Comparison of ENCODE assay signal across 6 cellular contexts in genomic region chr2:57229706-57230105, GRCh38.
A peak's percentile ranks its signal among the peaks of the same experiment; 100 is the strongest.
DNase-seq lines count a peak whose midpoint lies in the region; ATAC-seq and TF ChIP-seq lines count a peak whose summit lies in the region.
"Not testable (repeated sequence)": the region's sequence is repeated elsewhere in the genome, so short reads cannot be mapped to it uniquely, and the experiment has no call there.

No MANE protein-coding gene starts in this region.

- H3K27me3 Mint-ChIP-seq in activated CD4-positive, alpha-beta T cell treated with anti-CD3 and anti-CD28 coated beads for 36 hours; activated CD4-positive, alpha-beta T cell treated with anti-CD3 and anti-CD28 coated beads, Interleukin-2, amount 10 ng/mL, durations not matched to agents 24 days and 14 days; activated CD8-positive, alpha-beta T cell treated with anti-CD3 and anti-CD28 coated beads for 36 hours: not testable (repeated sequence)

- not testable (repeated sequence) for H3K4me3 Mint-ChIP-seq in activated CD4-positive, alpha-beta T cell treated with anti-CD3 and anti-CD28 coated beads for 36 hours; activated CD4-positive, alpha-beta T cell treated with anti-CD3 and anti-CD28 coated beads, Interleukin-2, amount 10 ng/mL, durations not matched to agents 24 days and 14 days; activated CD8-positive, alpha-beta T cell treated with anti-CD3 and anti-CD28 coated beads for 36 hours

- intact Hi-C loops in activated CD4-positive, alpha-beta T cell treated with anti-CD3 and anti-CD28 coated beads for 36 hours (cut with DNase I, micrococcal nuclease); activated CD4-positive, alpha-beta T cell treated with anti-CD3 and anti-CD28 coated beads, Interleukin-2, amount 10 ng/mL, durations not matched to agents 24 days and 14 days (cut with micrococcal nuclease); activated CD8-positive, alpha-beta T cell treated with anti-CD3 and anti-CD28 coated beads for 36 hours (cut with micrococcal nuclease): not testable (repeated sequence)

- not testable (repeated sequence) for H3K27ac Mint-ChIP-seq in activated CD4-positive, alpha-beta T cell treated with anti-CD3 and anti-CD28 coated beads for 36 hours; activated CD4-positive, alpha-beta T cell treated with anti-CD3 and anti-CD28 coated beads, Interleukin-2, amount 10 ng/mL, durations not matched to agents 24 days and 14 days; activated CD8-positive, alpha-beta T cell treated with anti-CD3 and anti-CD28 coated beads for 36 hours; activated naive CD4-positive, alpha-beta T cell treated with anti-CD3 and anti-CD28 coated beads, Interleukin-2, amount 50 U/mL, for 72 hours

- ATAC-seq in activated CD4-positive, alpha-beta T cell treated with anti-CD3 and anti-CD28 coated beads for 36 hours; activated CD8-positive, alpha-beta T cell treated with anti-CD3 and anti-CD28 coated beads for 36 hours: not testable (repeated sequence)
- ATAC-seq in activated naive CD4-positive, alpha-beta T cell treated with anti-CD3 and anti-CD28 coated beads, Interleukin-2, amount 50 U/mL, for 72 hours = peak; percentile 18 to 59

- DNase-seq in activated CD4-positive, alpha-beta T cell treated with anti-CD3 and anti-CD28 coated beads for 36 hours = peak; percentile 20
- DNase-seq in activated CD4-positive, alpha-beta T cell treated with anti-CD3 and anti-CD28 coated beads for 48 hours = peak; percentile 3
- DNase-seq in activated CD4-positive, alpha-beta T cell treated with anti-CD3 and anti-CD28 coated beads, Interleukin-2, amount 10 ng/mL, durations not matched to agents 24 days and 14 days = peak; percentile 58
- DNase-seq in activated CD8-positive, alpha-beta T cell treated with anti-CD3 and anti-CD28 coated beads for 36 hours = peak; percentile 7
- not testable (repeated sequence) for DNase-seq in activated naive CD4-positive, alpha-beta T cell treated with anti-CD3 and anti-CD28 coated beads, Interleukin-2, amount 50 U/mL, for 72 hours (ENCODE audit: low spot score in 2 of 2)
- peak; percentile 3 for DNase-seq in stimulated activated CD4-positive, alpha-beta T cell treated with anti-CD3 and anti-CD28 coated beads, Interleukin-15, amount 100 ng/mL, for 24 hours

- TF ChIP-seq CTCF in activated CD8-positive, alpha-beta T cell treated with anti-CD3 and anti-CD28 coated beads for 36 hours (IDR thresholded peaks at IDR 0.05) = not testable (repeated sequence)

- H3K4me1 Mint-ChIP-seq in activated CD4-positive, alpha-beta T cell treated with anti-CD3 and anti-CD28 coated beads for 36 hours; activated CD4-positive, alpha-beta T cell treated with anti-CD3 and anti-CD28 coated beads, Interleukin-2, amount 10 ng/mL, durations not matched to agents 24 days and 14 days; activated CD8-positive, alpha-beta T cell treated with anti-CD3 and anti-CD28 coated beads for 36 hours (ENCODE audit: low read depth): not testable (repeated sequence)

- not testable (repeated sequence) for H3K36me3 Mint-ChIP-seq in activated CD4-positive, alpha-beta T cell treated with anti-CD3 and anti-CD28 coated beads for 36 hours (ENCODE audit: low read depth); activated CD4-positive, alpha-beta T cell treated with anti-CD3 and anti-CD28 coated beads, Interleukin-2, amount 10 ng/mL, durations not matched to agents 24 days and 14 days (ENCODE audit: low read depth); activated CD8-positive, alpha-beta T cell treated with anti-CD3 and anti-CD28 coated beads for 36 hours (ENCODE audit: low read depth); activated naive CD4-positive, alpha-beta T cell treated with anti-CD3 and anti-CD28 coated beads, Interleukin-2, amount 50 U/mL, for 72 hours

- H3K9me3 Mint-ChIP-seq in activated CD4-positive, alpha-beta T cell treated with anti-CD3 and anti-CD28 coated beads for 36 hours (ENCODE audit: low read depth); activated CD4-positive, alpha-beta T cell treated with anti-CD3 and anti-CD28 coated beads, Interleukin-2, amount 10 ng/mL, durations not matched to agents 24 days and 14 days; activated CD8-positive, alpha-beta T cell treated with anti-CD3 and anti-CD28 coated beads for 36 hours: not testable (repeated sequence)
- H3K9me3 Mint-ChIP-seq in activated naive CD4-positive, alpha-beta T cell treated with anti-CD3 and anti-CD28 coated beads, Interleukin-2, amount 50 U/mL, for 72 hours = peaks cover 10 to 16% of the 10 kb centered on the region in 2 donors

- CTCF ChIA-PET in activated CD4-positive, alpha-beta T cell treated with anti-CD3 and anti-CD28 coated beads for 36 hours (lab: Charles Lee); activated CD8-positive, alpha-beta T cell treated with anti-CD3 and anti-CD28 coated beads for 36 hours (lab: Charles Lee): not testable (repeated sequence)

- POLR2A ChIA-PET in activated CD4-positive, alpha-beta T cell treated with anti-CD3 and anti-CD28 coated beads for 36 hours (lab: Charles Lee); activated CD8-positive, alpha-beta T cell treated with anti-CD3 and anti-CD28 coated beads for 36 hours (lab: Charles Lee): not testable (repeated sequence)
